Comparison of ENCODE assay signal across 18 cellular contexts in genomic region chr5:14920121-14920520, GRCh38. TPM values are rescaled to one million over a fixed set of nuclear protein-coding genes. Genes with fewer than 3 reads are reported as not detected.
DNase-seq lines count a peak whose midpoint lies in the region; ATAC-seq, FAIRE-seq and TF ChIP-seq lines count a peak whose summit lies in the region.
"Had no signal": no experiment of that assay in that cellular context is flagged by ENCODE, and none has a peak within 500 bp of the region (broad histone marks: within the 10 kb centered on the region; RNA-seq: fewer than 3 reads in every experiment).

No MANE protein-coding gene starts in this region.

- TF ChIP-seq RAD21 in HepG2 (CRISPR knock-in tag; IDR thresholded peaks at IDR 0.05): no peak

- CTCF ChIA-PET in activated CD4-positive, alpha-beta T cell treated with anti-CD3 and anti-CD28 coated beads for 36 hours (lab: Charles Lee): no interaction called here
- CTCF ChIA-PET in HepG2 (lab: Yijun Ruan, JAX; ENCODE audit: low intra/inter-chr PET ratio, low total read pairs): no interaction called here

- POLR2A ChIA-PET in activated CD4-positive, alpha-beta T cell treated with anti-CD3 and anti-CD28 coated beads for 36 hours (lab: Charles Lee): interaction anchor here (0.7 kb wide), 1 partner anchor 13 kb away, joined by 3 read pairs; no protein-coding TSS in a partner anchor
- POLR2A ChIA-PET in HepG2 (lab: Yijun Ruan, JAX): no interaction called here

- no peaks in the 10 kb centered on the region for H3K36me3 ChIP-seq in HepG2 (replicated peaks in 1 of 2; ENCODE audit: control insufficient read depth in 1 of 2, insufficient read depth in 2 of 2, low read length in 2 of 2)
- H3K36me3 ChIP-seq: BLaER1, HAP-1 had no signal

- no peaks in the 10 kb centered on the region for H3K9me3 ChIP-seq in HepG2 (ENCODE audit: low read length)
- H3K9me3 ChIP-seq: HAP-1 had no signal

- no TSS peak for BruUV-seq in HepG2 (replicated peaks; lab: Mats Ljungman, UMichigan)

- H3K27me3 ChIP-seq in HepG2 (ENCODE audit: control insufficient read depth in 1 of 2, insufficient read depth in 2 of 2, low read length in 2 of 2): peaks cover 0 to 1% of the 10 kb centered on the region in 2 experiments; a peak in 1 of 5 replicates
- H3K27me3 ChIP-seq: BLaER1 had no signal

- WGBS in HepG2 (ENCODE audit: low lambda C conversion rate): 46% methylated on average over 3 of the region's 3 CpGs

- H3K4me3 ChIP-seq in HepG2 (replicated peaks in 1 of 3; ENCODE audit: insufficient read depth in 1 of 3, low read depth in 2 of 3, low read length in 3 of 3): no peak overlapping the region
- H3K4me3 ChIP-seq: BLaER1, HAP-1, PC-9, SK-N-MC had no signal

- no peaks in the 10 kb centered on the region for H4K20me1 ChIP-seq in HepG2 (ENCODE audit: insufficient read depth, low read length)
- H4K20me1 ChIP-seq: BLaER1 had no signal

- no peak overlapping the region for H3K27ac ChIP-seq in HepG2 (ENCODE audit: extremely low read length, insufficient read depth, low read length)
- H3K27ac ChIP-seq: BLaER1, PC-9, SK-N-MC had no signal

- TF ChIP-seq POLR2A in HepG2 (IDR thresholded peaks at IDR 0.05; ENCODE audit: insufficient read depth in 1 of 2, low read depth in 2 of 2, low read length in 2 of 2): no peak

- H3K36me3 Mint-ChIP-seq in activated CD4-positive, alpha-beta T cell treated with anti-CD3 and anti-CD28 coated beads for 36 hours (ENCODE audit: low read depth): no peaks in the 10 kb centered on the region
- H3K36me3 Mint-ChIP-seq in activated naive CD8-positive, alpha-beta T cell treated with anti-CD3 and anti-CD28 coated beads, Interleukin-2, amount 50 U/mL, for 24 hours (ENCODE audit: low read depth): no peaks in the 10 kb centered on the region

- no peak overlapping the region for H2AFZ ChIP-seq in HepG2 (ENCODE audit: low read length)
- H2AFZ ChIP-seq: PC-9 had no signal

- H3K27ac Mint-ChIP-seq in activated CD4-positive, alpha-beta T cell treated with anti-CD3 and anti-CD28 coated beads for 36 hours: peak overlapping the region; percentile 77
- H3K27ac Mint-ChIP-seq in activated naive CD8-positive, alpha-beta T cell treated with anti-CD3 and anti-CD28 coated beads, Interleukin-2, amount 50 U/mL, for 24 hours: peak overlapping the region; percentile 78

- no peaks in the 10 kb centered on the region for H3K27me3 Mint-ChIP-seq in activated CD4-positive, alpha-beta T cell treated with anti-CD3 and anti-CD28 coated beads for 36 hours
- H3K27me3 Mint-ChIP-seq in activated naive CD8-positive, alpha-beta T cell treated with anti-CD3 and anti-CD28 coated beads, Interleukin-2, amount 50 U/mL, for 24 hours: peaks cover 1% of the 10 kb centered on the region

- peak; percentile 50 for ATAC-seq in activated CD4-positive, alpha-beta T cell treated with anti-CD3 and anti-CD28 coated beads for 36 hours
- peak; percentile 30 for ATAC-seq in activated naive CD8-positive, alpha-beta T cell treated with anti-CD3 and anti-CD28 coated beads, Interleukin-2, amount 50 U/mL, for 24 hours
- ATAC-seq in stimulated activated naive CD8-positive, alpha-beta T cell treated with anti-CD3 and anti-CD28 coated beads, Interleukin-15, Interleukin-2, amounts not matched to agents 100 U/mL and 50 U/mL, for 24 hours: peak; percentile 41
- ATAC-seq in HepG2 (no peak), HG03521 (IDR thresholded peaks at IDR 0.05; ENCODE audit: unreplicated experiment) (no peak)

- H3K9ac ChIP-seq in HepG2 (ENCODE audit: insufficient read depth, low read depth, low read length): no peak overlapping the region
- H3K9ac ChIP-seq: BLaER1 had no signal

- H3K4me3 Mint-ChIP-seq in activated CD4-positive, alpha-beta T cell treated with anti-CD3 and anti-CD28 coated beads for 36 hours: no peak overlapping the region
- no peak overlapping the region for H3K4me3 Mint-ChIP-seq in activated naive CD8-positive, alpha-beta T cell treated with anti-CD3 and anti-CD28 coated beads, Interleukin-2, amount 50 U/mL, for 24 hours

- H3K4me1 ChIP-seq in HepG2 (ENCODE audit: insufficient read depth, low read length): peaks cover 36% of the 10 kb centered on the region
- H3K4me1 ChIP-seq: HAP-1 had no signal

- peaks cover 12% of the 10 kb centered on the region for H3K9me3 Mint-ChIP-seq in activated CD4-positive, alpha-beta T cell treated with anti-CD3 and anti-CD28 coated beads for 36 hours (ENCODE audit: low read depth)
- peaks cover 13% of the 10 kb centered on the region for H3K9me3 Mint-ChIP-seq in activated naive CD8-positive, alpha-beta T cell treated with anti-CD3 and anti-CD28 coated beads, Interleukin-2, amount 50 U/mL, for 24 hours

- TF ChIP-seq CTCF in HepG2 (CRISPR knock-in tag; IDR thresholded peaks at IDR 0.05): no peak

- no peak for DNase-seq in activated CD4-positive, alpha-beta T cell treated with anti-CD3 and anti-CD28 coated beads for 36 hours
- no peak for DNase-seq in activated CD4-positive, alpha-beta T cell treated with anti-CD3 and anti-CD28 coated beads for 48 hours
- DNase-seq in LHCN-M2 (ENCODE audit: low read depth) (peak; percentile 42), NCI-H1105 treated with DMSO at 0.1 percent for 48 hours (lab: John Stamatoyannopoulos, UW) (no peak), HepG2 (ENCODE audit: low spot score) (no peak)
- DNase-seq in activated naive CD8-positive, alpha-beta T cell treated with anti-CD3 and anti-CD28 coated beads, Interleukin-2, amount 50 U/mL, for 24 hours: no peak
- no peak for DNase-seq in stimulated activated naive CD8-positive, alpha-beta T cell treated with anti-CD3 and anti-CD28 coated beads, Interleukin-15, Interleukin-2, amounts not matched to agents 100 U/mL and 50 U/mL, for 24 hours
- DNase-seq: 8988T, DMS 273 treated with DMSO at 0.1 percent for 48 hours, EL, NCI-H1048, NCI-H226, NCI-H526, PC-9 had no signal

- TF ChIP-seq EP300 in HepG2 (IDR thresholded peaks at IDR 0.05; ENCODE audit: low read depth in 2 of 2, low read length in 2 of 2) (no peak), HepG2 (CRISPR knock-in tag; IDR thresholded peaks at IDR 0.05; ENCODE audit: borderline replicate concordance) (no peak)

- intact Hi-C loops in activated CD4-positive, alpha-beta T cell treated with anti-CD3 and anti-CD28 coated beads for 36 hours (cut with DNase I, micrococcal nuclease): loop anchor here in 1 of 2 experiments (5.0 kb wide), 1 partner anchor 508 kb away; no protein-coding TSS in a partner anchor
- intact Hi-C loops in HepG2 (cut with micrococcal nuclease; ENCODE audit: unreplicated experiment): no loop called here

- H3K4me2 ChIP-seq in HepG2 (ENCODE audit: low read depth, low read length): no peak overlapping the region
- H3K4me2 ChIP-seq: BLaER1, PC-9 had no signal

- FAIRE-seq in HepG2 (lab: Jason Lieb, UNC): no peak

- H3K4me1 Mint-ChIP-seq in activated CD4-positive, alpha-beta T cell treated with anti-CD3 and anti-CD28 coated beads for 36 hours: peaks cover 46% of the 10 kb centered on the region
- peaks cover 51% of the 10 kb centered on the region for H3K4me1 Mint-ChIP-seq in activated naive CD8-positive, alpha-beta T cell treated with anti-CD3 and anti-CD28 coated beads, Interleukin-2, amount 50 U/mL, for 24 hours

- in situ Hi-C loops in HepG2 (cut with HindIII; ENCODE audit: extremely low pct_ligation_motif_present, low pct_unique_long_range_greater_than_20kb): no loop called here

- H3K79me2 ChIP-seq in HepG2 (ENCODE audit: insufficient read depth, low read length): no peaks in the 10 kb centered on the region

TF ChIP-seq in HepG2, 621 proteins besides CTCF, POLR2A, EP300 and RAD21 (continues in another document):
- TF ChIP-seq ARID2 (CRISPR knock-in tag; IDR thresholded peaks at IDR 0.05; ENCODE audit: borderline replicate concordance) (no peak), ZNF616 (CRISPR knock-in tag; IDR thresholded peaks at IDR 0.05; ENCODE audit: low read depth) (no peak), SCMH1 (CRISPR knock-in tag; IDR thresholded peaks at IDR 0.05; ENCODE audit: borderline replicate concordance) (no peak)

RNA-seq across cellular contexts. Expression of gene ANKH, which starts 48.5 kb away (rescaled TPM):
- total RNA-seq in activated CD4-positive, alpha-beta T cell treated with anti-CD3 and anti-CD28 coated beads for 36 hours: 10 to 100 TPM; 72.8 to 76.4 TPM
- total RNA-seq in LHCN-M2 (2014; rRNA removed): 18.5 and 27.3 TPM in 2 replicates
- 22.4 TPM for polyA plus RNA-seq in LHCN-M2 (2012)
- total RNA-seq in HepG2 (2016; rRNA removed; fragmentation: Illumina TruSeq; extraction: Trizol): 20.5 and 25.0 TPM in 2 replicates
- 30.6 and 33.5 TPM in 2 replicates for total RNA-seq in HepG2 (2016; cell fraction: cytosol; rRNA removed; fragmentation: Illumina TruSeq; extraction: Trizol; ENCODE audit: low read depth)
- 16.2 and 25.0 TPM in 2 replicates for total RNA-seq in HepG2 (2016; cell fraction: insoluble cytoplasmic fraction; rRNA removed; fragmentation: Illumina TruSeq; extraction: Trizol)
- 65.6 and 68.7 TPM in 2 replicates for total RNA-seq in HepG2 (2016; cell fraction: membrane; rRNA removed; fragmentation: Illumina TruSeq; extraction: Trizol)
- 32.7 and 39.4 TPM in 2 replicates for total RNA-seq in HepG2 (2016; cell fraction: nucleus; rRNA removed; fragmentation: Illumina TruSeq; extraction: Trizol)
- polyA plus RNA-seq in HepG2 (2011; rRNA removed): 36.0 and 37.5 TPM in 2 replicates
- 42.6 and 44.0 TPM in 2 replicates for polyA plus RNA-seq in HepG2 (2011; cell fraction: cytosol; rRNA removed)
- 25.8 and 30.6 TPM in 2 replicates for polyA plus RNA-seq in HepG2 (2011; cell fraction: nucleus; rRNA removed)
- polyA plus RNA-seq in HepG2 (2012): 30.1 and 34.0 TPM in 2 replicates
- 56.4 and 58.7 TPM in 2 replicates for polyA plus RNA-seq in HepG2 (2016; cell fraction: cytosol; fragmentation: Illumina TruSeq; extraction: Trizol; ENCODE audit: low read depth)
- polyA plus RNA-seq in HepG2 (2016; cell fraction: insoluble cytoplasmic fraction; fragmentation: Illumina TruSeq; extraction: Trizol; ENCODE audit: low read depth): 31.3 and 37.0 TPM in 2 replicates
- polyA plus RNA-seq in HepG2 (2016; cell fraction: membrane; fragmentation: Illumina TruSeq; extraction: Trizol; ENCODE audit: low read depth): 82.3 and 96.6 TPM in 2 replicates
- polyA plus RNA-seq in HepG2 (2016; cell fraction: nucleus; fragmentation: Illumina TruSeq; extraction: Trizol; ENCODE audit: insufficient read depth, low read depth): 37.3 and 45.0 TPM in 2 replicates
- 91.4 and 122 TPM in 2 replicates for polyA minus RNA-seq in HepG2 (2011; rRNA and poly(A)+ RNA removed; ENCODE audit: low replicate concordance)
- 20.7 and 21.6 TPM in 2 replicates for polyA minus RNA-seq in HepG2 (2011; cell fraction: cytosol; rRNA and poly(A)+ RNA removed)
- polyA minus RNA-seq in HepG2 (2011; cell fraction: nucleus; rRNA and poly(A)+ RNA removed): 54.6 and 56.5 TPM in 2 replicates

Comparison
In these comparisons a context has a peak if more than half of its experiments do, and no peak if none do; other contexts are left out.
1. ATAC-seq: peak in activated CD4-positive, alpha-beta T cell treated with anti-CD3 and anti-CD28 coated beads for 36 hours (single experiment), activated naive CD8-positive, alpha-beta T cell treated with anti-CD3 and anti-CD28 coated beads, Interleukin-2, amount 50 U/mL, for 24 hours (single experiment) and stimulated activated naive CD8-positive, alpha-beta T cell treated with anti-CD3 and anti-CD28 coated beads, Interleukin-15, Interleukin-2, amounts not matched to agents 100 U/mL and 50 U/mL, for 24 hours (single experiment); none in HepG2 (single experiment) and HG03521 (single experiment).